ENCODE assay signal across 24 cellular contexts in the genomic region with DNA sequence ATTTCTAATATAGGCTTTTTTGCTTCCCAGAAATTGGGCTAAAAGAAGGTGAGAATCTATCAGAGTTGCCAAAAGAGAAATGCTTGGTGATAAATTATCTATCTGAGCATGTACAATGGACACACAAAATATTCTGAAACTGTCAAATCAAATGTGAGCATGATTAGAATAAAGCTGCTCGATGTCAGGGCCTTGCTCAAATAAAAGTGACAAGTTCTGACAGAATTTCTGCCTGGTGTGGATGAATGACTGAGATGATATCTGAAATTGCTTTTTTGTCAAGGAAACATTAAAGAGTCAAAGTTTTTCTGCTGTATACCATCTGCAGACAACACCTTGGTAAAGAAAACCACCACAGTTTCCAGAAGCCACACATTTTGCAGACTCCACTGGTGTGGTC.
"Had no signal": no experiment of that assay in that cellular context is flagged by ENCODE, and none has a peak within 500 bp of the region (broad histone marks: within the 10 kb centered on the region; RNA-seq: fewer than 3 reads in every experiment).

No MANE protein-coding gene starts in this region.

- H3K27ac ChIP-seq: colonic mucosa, coronary artery, dorsolateral prefrontal cortex, epithelial cell of prostate, esophagus muscularis mucosa, esophagus squamous epithelium, foreskin keratinocyte, gastrocnemius medialis, gastroesophageal sphincter, heart left ventricle, heart right ventricle had no signal

- H3K27me3 ChIP-seq: colonic mucosa, dorsolateral prefrontal cortex, esophagus muscularis mucosa, esophagus squamous epithelium, foreskin keratinocyte, gastrocnemius medialis, gastroesophageal sphincter, heart left ventricle, heart right ventricle had no signal

- DNase-seq: colonic mucosa; cortex of kidney; dermis blood vessel endothelial cell; dorsolateral prefrontal cortex; effector CD4-positive, alpha-beta T cell; effector CD8-positive, alpha-beta T cell; effector memory CD4-positive, alpha-beta T cell; effector memory CD8-positive, alpha-beta T cell; endodermal cell; erythroblast; esophagus squamous epithelium; foreskin fibroblast; foreskin keratinocyte; foreskin melanocyte; gastrocnemius medialis; glutamatergic neuron; head of caudate nucleus; heart left ventricle; heart right ventricle had no signal

- H3K9me3 ChIP-seq: colonic mucosa, esophagus muscularis mucosa, esophagus squamous epithelium, gastrocnemius medialis, gastroesophageal sphincter, heart left ventricle, heart right ventricle had no signal

- H3K4me3 ChIP-seq: colonic mucosa, coronary artery, dorsolateral prefrontal cortex, esophagus muscularis mucosa, esophagus squamous epithelium, gastrocnemius medialis, gastroesophageal sphincter, heart left ventricle, heart right ventricle had no signal

- ATAC-seq: effector memory CD8-positive, alpha-beta T cell; esophagus mucosa; foreskin keratinocyte; gastrocnemius medialis; gastroesophageal sphincter; heart left ventricle; heart right ventricle had no signal

- H3K4me1 ChIP-seq: colonic mucosa, esophagus muscularis mucosa, esophagus squamous epithelium, foreskin keratinocyte, gastrocnemius medialis, gastroesophageal sphincter, heart left ventricle, heart right ventricle had no signal

- H3K36me3 ChIP-seq: colonic mucosa, esophagus muscularis mucosa, esophagus squamous epithelium, gastrocnemius medialis, gastroesophageal sphincter, heart left ventricle, heart right ventricle had no signal
